ENCODE assay signal across 27 cellular contexts in genomic region chr7:111483078-111483477, GRCh38.
"Had no signal": no experiment of that assay in that cellular context is flagged by ENCODE, and none has a peak within 500 bp of the region (broad histone marks: within the 10 kb centered on the region; RNA-seq: fewer than 3 reads in every experiment).

No MANE protein-coding gene starts in this region.

- H3K36me3 ChIP-seq: stomach, suprapubic skin, thoracic aorta, thyroid gland, tibial artery, tibial nerve, upper lobe of left lung, upper lobe of right lung, uterus, vagina had no signal

- H3K27ac ChIP-seq: stomach, suprapubic skin, testis, thoracic aorta, thyroid gland, tibial artery, tibial nerve, transverse colon, upper lobe of left lung, upper lobe of right lung, uterus, vagina had no signal

- H3K27me3 ChIP-seq: stomach, suprapubic skin, testis, thyroid gland, tibial artery, tibial nerve, transverse colon, upper lobe of left lung, upper lobe of right lung, uterus, vagina had no signal

- H3K4me3 ChIP-seq: stomach, suprapubic skin, testis, thoracic aorta, thyroid gland, tibial artery, tibial nerve, transverse colon, upper lobe of left lung, upper lobe of right lung, uterus, vagina had no signal

- H3K9me3 ChIP-seq: stomach, suprapubic skin, testis, thoracic aorta, thyroid gland, tibial artery, transverse colon, upper lobe of left lung, upper lobe of right lung, uterus, vagina had no signal

- FAIRE-seq: urothelium cell line had no signal

- H3K4me1 ChIP-seq: suprapubic skin, testis, thyroid gland, transverse colon, upper lobe of left lung, upper lobe of right lung, uterus, vagina had no signal

- ATAC-seq: stimulated activated effector memory CD8-positive, alpha-beta T cell treated with anti-CD3 and anti-CD28 coated beads, Interleukin-12 subunit alpha, Interleukin-12 subunit beta, amount 100 ng/mL, for 72 hours; stimulated activated memory B cell treated with anti-CD40 and anti-IgM and Interleukin-4, amounts not matched to agents 10 μg/mL and 1 μg/mL and 100 μg/mL, for 72 hours; stimulated activated naive B cell treated with anti-CD40 and anti-IgM and Interleukin-4, amounts not matched to agents 10 μg/mL and 1 μg/mL and 100 μg/mL, for 72 hours; stimulated activated naive CD8-positive, alpha-beta T cell treated with anti-CD3 and anti-CD28 coated beads, Interleukin-15, amount 100 ng/mL, for 72 hours; stimulated activated naive CD8-positive, alpha-beta T cell treated with anti-CD3 and anti-CD28 coated beads, Interleukin-15, Interleukin-2, amounts not matched to agents 100 U/mL and 50 U/mL, for 24 hours; upper lobe of right lung had no signal

- DNase-seq: stimulated activated CD4-positive, alpha-beta T cell treated with anti-CD3 and anti-CD28 coated beads, Interleukin-2, amount 100 ng/mL, for 48 hours; stimulated activated CD4-positive, alpha-beta T cell treated with anti-CD3 and anti-CD28 coated beads, Interleukin-4, amount 100 ng/mL, for 1 hour; stimulated activated CD4-positive, alpha-beta T cell treated with anti-CD3 and anti-CD28 coated beads, Interleukin-4, amount 100 ng/mL, for 24 hours; stimulated activated CD4-positive, alpha-beta T cell treated with anti-CD3 and anti-CD28 coated beads, Interleukin-4, amount 100 ng/mL, for 4 hours; stimulated activated CD8-positive, alpha-beta memory T cell treated with anti-CD3 and anti-CD28 coated beads, Interleukin-4, amount 100 ng/mL, for 48 hours; stimulated activated naive B cell treated with anti-CD40 and anti-IgM and Interleukin-4, amounts not matched to agents 10 μg/mL and 1 μg/mL and 100 μg/mL, for 72 hours; stimulated activated naive CD4-positive, alpha-beta T cell; stimulated activated naive CD4-positive, alpha-beta T cell treated with Interleukin-2 at 50 U/mL for 16 hours; stimulated activated naive CD8-positive, alpha-beta T cell treated with anti-CD3 and anti-CD28 coated beads, Interleukin-15, amount 100 ng/mL, for 72 hours; stimulated activated naive CD8-positive, alpha-beta T cell treated with anti-CD3 and anti-CD28 coated beads, Interleukin-15, Interleukin-2, amounts not matched to agents 100 U/mL and 50 U/mL, for 24 hours; stomach; substantia nigra; testis; thyroid gland; tibial artery; transverse colon; trophoblast cell; upper lobe of left lung; upper lobe of right lung; uterus had no signal
